19 cellular contexts compared by ENCODE assay signal in the genomic region with DNA sequence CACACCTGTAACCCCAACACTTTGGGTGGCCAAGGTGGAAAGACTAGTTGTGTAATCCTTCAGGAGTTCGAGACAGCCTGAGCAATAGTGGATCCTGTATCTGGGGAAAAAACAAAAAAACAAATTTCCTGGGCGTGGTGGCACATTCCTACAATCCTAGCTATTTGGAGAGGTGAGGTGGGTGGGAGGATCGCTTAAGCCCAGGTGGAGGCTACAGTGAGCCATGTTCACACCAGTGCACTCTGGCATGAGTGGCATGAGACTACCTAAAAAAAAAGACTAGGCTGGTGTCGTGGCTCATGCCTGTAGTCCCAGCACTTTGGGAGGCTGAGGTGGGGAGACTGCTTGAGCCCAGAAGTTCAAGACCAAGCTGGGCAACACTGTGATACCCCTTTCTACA. TPM values are rescaled to one million over a fixed set of nuclear protein-coding genes. Genes with fewer than 3 reads are reported as not detected.
DNase-seq lines count a peak whose midpoint lies in the region; ATAC-seq and TF ChIP-seq lines count a peak whose summit lies in the region.
"Had no signal": no experiment of that assay in that cellular context is flagged by ENCODE, and none has a peak within 500 bp of the region (broad histone marks: within the 10 kb centered on the region; RNA-seq: fewer than 3 reads in every experiment).

No MANE protein-coding gene starts in this region.

- H4K20me1 ChIP-seq in DND-41 (ENCODE audit: insufficient read depth, low read length) (peaks cover 71% of the 10 kb centered on the region), PC-3 (ENCODE audit: low read length) (peaks cover 46% of the 10 kb centered on the region)

- no peak overlapping the region for H3K4ac ChIP-seq in trophoblast cell (ENCODE audit: low read depth, low read length)

- peaks cover 4% of the 10 kb centered on the region for H3F3A ChIP-seq in PC-3 (ENCODE audit: low read length, unreplicated experiment)

- no peaks in the 10 kb centered on the region for H3K79me1 ChIP-seq in trophoblast cell (ENCODE audit: low read length)

- H3K4me2 ChIP-seq in DND-41 (ENCODE audit: insufficient read depth, low read length) = no peak overlapping the region
- H3K4me2 ChIP-seq in PC-3 (ENCODE audit: low read length) = no peak overlapping the region
- H3K4me2 ChIP-seq in trophoblast cell (ENCODE audit: low read length) = no peak overlapping the region

- no peak overlapping the region for H2BK120ac ChIP-seq in trophoblast cell (ENCODE audit: insufficient read depth, low read length, poor library complexity)

- no peaks in the 10 kb centered on the region for H3K9me2 ChIP-seq in PC-3 (replicated peaks; ENCODE audit: low read length)

- H3K27ac ChIP-seq in DND-41 (ENCODE audit: low read length) (no peak overlapping the region), PC-3 (ENCODE audit: low read length) (no peak overlapping the region), endodermal cell (ENCODE audit: low read depth, low read length) (no peak overlapping the region), trophoblast cell (ENCODE audit: low read depth, low read length) (no peak overlapping the region)
- H3K27ac ChIP-seq: brain microvascular endothelial cell, gastroesophageal sphincter, skin epidermis, suprapubic skin, VCaP had no signal

- no peak overlapping the region for H3K9ac ChIP-seq in DND-41 (ENCODE audit: low read depth, low read length)
- H3K9ac ChIP-seq in PC-3 (ENCODE audit: low read length) = no peak overlapping the region
- H3K9ac ChIP-seq in endodermal cell (ENCODE audit: extremely low read depth, low read length, poor library complexity, severe bottlenecking) = no peak overlapping the region
- H3K9ac ChIP-seq in trophoblast cell (ENCODE audit: low read length) = no peak overlapping the region

- no peak overlapping the region for H2AK5ac ChIP-seq in trophoblast cell (ENCODE audit: low read length)

- 92 to 100% methylated on average over 2 to 4 of the region's 4 CpGs for WGBS in endodermal cell (ENCODE audit: insufficient coverage in 1 of 2, insufficient read length in 1 of 2), 2 experiments
- WGBS in trophoblast cell (ENCODE audit: extremely low coverage, insufficient coverage, insufficient read length) = no CpG with 5 or more reads among the region's 4 CpGs

- peak; percentile 2 for DNase-seq in DND-41
- no peak for DNase-seq in PC-3
- peak; percentile 18 for DNase-seq in endodermal cell
- peak; percentile 46 to 64 for DNase-seq in trophoblast cell
- DNase-seq in germinal center (ENCODE audit: low spot score) = no peak
- no peak for DNase-seq in stimulated activated naive CD4-positive, alpha-beta T cell treated with Interleukin-2 at 50 U/mL for 16 hours (lab: John Stamatoyannopoulos, UW)
- DNase-seq: activated CD4-positive, alpha-beta T cell treated with anti-CD3 and anti-CD28 coated beads, Interleukin-2, amount 50 U/mL, for 1 hour; brain microvascular endothelial cell; EL; HCEC 1CT; NCI-H2029 treated with DMSO at 0.1 percent for 48 hours; NCI-H446; nucleus accumbens; Right ventricle myocardium superior had no signal

- H3K79me2 ChIP-seq in DND-41 (ENCODE audit: insufficient read depth, low read length) (peaks cover 96% of the 10 kb centered on the region), PC-3 (ENCODE audit: low read length) (peaks cover 92% of the 10 kb centered on the region), trophoblast cell (ENCODE audit: control insufficient read depth, insufficient read depth, low read length, poor library complexity) (peaks cover 8% of the 10 kb centered on the region)

- H3K27me3 ChIP-seq in DND-41 (ENCODE audit: insufficient read depth, low read length, poor library complexity) (no peaks in the 10 kb centered on the region), PC-3 (ENCODE audit: low read length) (no peaks in the 10 kb centered on the region), endodermal cell (ENCODE audit: control insufficient read depth, insufficient read depth, low read length, poor library complexity, severe bottlenecking) (no peaks in the 10 kb centered on the region), trophoblast cell (ENCODE audit: insufficient read depth, low read length) (no peaks in the 10 kb centered on the region)
- H3K27me3 ChIP-seq: brain microvascular endothelial cell, gastroesophageal sphincter, suprapubic skin had no signal

- no peak overlapping the region for H3K14ac ChIP-seq in trophoblast cell (ENCODE audit: low read length)

- intact Hi-C loops in PC-3 (cut with micrococcal nuclease) = no loop called here

- H3K4me1 ChIP-seq in DND-41 (ENCODE audit: insufficient read depth, low read length) (peaks cover 5% of the 10 kb centered on the region; the same call in 1 of the 2 replicates), PC-3 (ENCODE audit: insufficient read depth, low read length) (peaks cover 15% of the 10 kb centered on the region), endodermal cell (ENCODE audit: control insufficient read depth, insufficient read depth, low read length) (no peaks in the 10 kb centered on the region), trophoblast cell (ENCODE audit: control insufficient read depth in 1 of 2, insufficient read depth in 2 of 2, low read length in 2 of 2) (no peaks in the 10 kb centered on the region)

- no peak overlapping the region for H3K4me3 ChIP-seq in DND-41 (ENCODE audit: low read depth in 1 of 2, low read length in 2 of 2)
- no peak overlapping the region for H3K4me3 ChIP-seq in PC-3 (ENCODE audit: low read length)
- H3K4me3 ChIP-seq in endodermal cell (ENCODE audit: low read length) = no peak overlapping the region
- H3K4me3 ChIP-seq in trophoblast cell (ENCODE audit: low read depth, low read length) = no peak overlapping the region
- H3K4me3 ChIP-seq: gastroesophageal sphincter, skin epidermis, suprapubic skin had no signal

- no peak overlapping the region for H2BK12ac ChIP-seq in trophoblast cell (ENCODE audit: low read length)

- H3K23ac ChIP-seq in trophoblast cell (ENCODE audit: low read length) = no peak overlapping the region

- no peak overlapping the region for H4K12ac ChIP-seq in trophoblast cell (ENCODE audit: low read depth, low read length)

- BruUV-seq in PC-3 (replicated peaks; lab: Mats Ljungman, UMichigan) = no TSS peak

- CTCF ChIA-PET in PC-3 (lab: Charles Lee) = no interaction called here

- no peaks in the 10 kb centered on the region for H3K27me3 Mint-ChIP-seq in endodermal cell (ENCODE audit: insufficient read depth)

- H3K18ac ChIP-seq in trophoblast cell (ENCODE audit: low read length) = no peak overlapping the region

- POLR2A ChIA-PET in PC-3 (lab: Charles Lee; ENCODE audit: unreplicated experiment) = no interaction called here

- no peak overlapping the region for H4K8ac ChIP-seq in trophoblast cell (ENCODE audit: low read depth, low read length)

- no peak overlapping the region for H4K91ac ChIP-seq in trophoblast cell (ENCODE audit: low read depth, low read length)

- H2AFZ ChIP-seq in DND-41 (ENCODE audit: low read depth, low read length) (no peak overlapping the region), PC-3 (ENCODE audit: low read length) (no peak overlapping the region), trophoblast cell (ENCODE audit: insufficient read depth, low read length, poor library complexity) (no peak overlapping the region)

- no peak overlapping the region for H3K4me3 Mint-ChIP-seq in endodermal cell

- H3K36me3 ChIP-seq in DND-41 (ENCODE audit: insufficient read depth, low read length) (peaks cover 91% of the 10 kb centered on the region), PC-3 (ENCODE audit: low read depth, low read length) (peaks cover 68% of the 10 kb centered on the region), endodermal cell (ENCODE audit: control insufficient read depth, insufficient read depth, low read length) (peaks cover 85% of the 10 kb centered on the region), trophoblast cell (ENCODE audit: control insufficient read depth in 1 of 2, insufficient read depth in 2 of 2, low read length in 2 of 2) (peaks cover 35% of the 10 kb centered on the region in 2 experiments)

- H3K27ac Mint-ChIP-seq in endodermal cell = peak overlapping the region; percentile 35

- ATAC-seq in DND-41 (ENCODE audit: insufficient read depth, low read depth) (no peak), PC-3 (peak; percentile 35; the same call in 1 of the 2 replicates), HG02973 (IDR thresholded peaks at IDR 0.05; ENCODE audit: unreplicated experiment) (no peak)
- ATAC-seq: gastroesophageal sphincter had no signal

- H3K36me3 Mint-ChIP-seq in endodermal cell (ENCODE audit: low read depth) = peaks cover 74% of the 10 kb centered on the region

- peaks cover 2% of the 10 kb centered on the region for H3K4me1 Mint-ChIP-seq in endodermal cell

- H2BK5ac ChIP-seq in trophoblast cell (ENCODE audit: low read depth, low read length, poor library complexity) = no peak overlapping the region

- H3K9me3 ChIP-seq in DND-41 (ENCODE audit: insufficient read depth, low read length, severe bottlenecking) (no peaks in the 10 kb centered on the region), PC-3 (ENCODE audit: low read length) (no peaks in the 10 kb centered on the region), endodermal cell (ENCODE audit: control insufficient read depth, low read length) (no peaks in the 10 kb centered on the region), trophoblast cell (ENCODE audit: insufficient read depth, low read depth, low read length) (no peaks in the 10 kb centered on the region)
- H3K9me3 ChIP-seq: gastroesophageal sphincter, suprapubic skin had no signal

- no peaks in the 10 kb centered on the region for H3K9me3 Mint-ChIP-seq in endodermal cell

- TF ChIP-seq CTCF in DND-41 (IDR thresholded peaks at IDR 0.05; ENCODE audit: borderline replicate concordance, extremely low read depth, low read length, poor library complexity, severe bottlenecking) = no peak
- TF ChIP-seq CTCF in PC-3 (conservative IDR thresholded peaks at IDR 0.05; ENCODE audit: low read depth, low read length) = no peak
- TF ChIP-seq CTCF in endodermal cell (conservative IDR thresholded peaks at IDR 0.05) = no peak

RNA-seq across cellular contexts. Expression of a gene that starts 17.2 kb away (rescaled TPM):
- total RNA-seq in PC-3 (2014; rRNA removed) = 165 and 172 TPM in 2 replicates
- 100 to 1,000 TPM; 275 to 320 TPM for total RNA-seq in endodermal cell
- 328 TPM for polyA plus RNA-seq in endodermal cell (2013, experiment 1 of 2)
- 314 TPM for polyA plus RNA-seq in endodermal cell (2013, experiment 2 of 2)
- polyA plus RNA-seq in trophoblast cell (2013) = 298 and 301 TPM in 2 replicates

RNA-seq across cellular contexts. Expression of a gene that starts 25.1 kb away (rescaled TPM):
- total RNA-seq in PC-3 (2014; rRNA removed) = 981 and 1,046 TPM in 2 replicates
- total RNA-seq in endodermal cell = 100 to 1,000 TPM; 653 to 681 TPM
- 736 TPM for polyA plus RNA-seq in endodermal cell (2013, experiment 1 of 2)
- polyA plus RNA-seq in endodermal cell (2013, experiment 2 of 2) = 668 TPM
- 513 and 514 TPM in 2 replicates for polyA plus RNA-seq in trophoblast cell (2013)

RNA-seq across cellular contexts. Expression of a gene that starts 40.7 kb away (rescaled TPM):
- 33.8 and 43.0 TPM in 2 replicates for total RNA-seq in PC-3 (2014; rRNA removed)
- 100 to 1,000 TPM; 125 to 137 TPM for total RNA-seq in endodermal cell
- 93.1 TPM for polyA plus RNA-seq in endodermal cell (2013, experiment 1 of 2)
- polyA plus RNA-seq in endodermal cell (2013, experiment 2 of 2) = 89.0 TPM
- polyA plus RNA-seq in trophoblast cell (2013) = 129 and 130 TPM in 2 replicates

RNA-seq across cellular contexts. Expression of a gene that starts 54.3 kb away (rescaled TPM):
- total RNA-seq in PC-3 (2014; rRNA removed) (839 and 1,420 TPM in 2 replicates), endodermal cell (100 to 1,000 TPM; 817 to 958 TPM)
- polyA plus RNA-seq in endodermal cell (2013, experiment 1 of 2) = 1,626 TPM
- 1,491 TPM for polyA plus RNA-seq in endodermal cell (2013, experiment 2 of 2)
- polyA plus RNA-seq in trophoblast cell (2013) = 1,910 and 1,942 TPM in 2 replicates

Comparison
In these comparisons a context has a peak if more than half of its experiments do, and no peak if none do; other contexts are left out.
1. DNase-seq: peak in DND-41 (single experiment), endodermal cell (single experiment) and trophoblast cell (2 of 2); none in PC-3 (single experiment), germinal center (single experiment) and stimulated activated naive CD4-positive, alpha-beta T cell treated with Interleukin-2 at 50 U/mL for 16 hours (single experiment).